In genomic region chr2:85329181-85329651, GRCh38 we compare ENCODE assay signal across 17 cellular contexts. TPM values are rescaled to one million over a fixed set of nuclear protein-coding genes. Genes with fewer than 3 reads are reported as not detected.
DNase-seq lines count a peak whose midpoint lies in the region; ATAC-seq, FAIRE-seq and TF ChIP-seq lines count a peak whose summit lies in the region.
"Had no signal": no experiment of that assay in that cellular context is flagged by ENCODE, and none has a peak within 500 bp of the region (broad histone marks: within the 10 kb centered on the region; RNA-seq: fewer than 3 reads in every experiment).

No MANE protein-coding gene starts in this region.

- H3K9me3 ChIP-seq in OCI-LY3 (ENCODE audit: insufficient read depth, low read length): no peaks in the 10 kb centered on the region
- no peaks in the 10 kb centered on the region for H3K9me3 ChIP-seq in K562 (replicated peaks; ENCODE audit: control insufficient read depth, insufficient read depth, low read depth, low read length)
- H3K9me3 ChIP-seq: SJSA1, upper lobe of right lung had no signal

- H3K9me1 ChIP-seq in K562 (ENCODE audit: control insufficient read depth, insufficient read depth, low read length): no peaks in the 10 kb centered on the region

- TF ChIP-seq CTCF in OCI-LY3 (IDR thresholded peaks at IDR 0.05; ENCODE audit: low read depth, low read length) (no peak), K562 (IDR thresholded peaks at IDR 0.05 in 2 of 3, conservative IDR thresholded peaks at IDR 0.05 in 1 of 3; ENCODE audit: insufficient read depth in 2 of 3, low read depth in 1 of 3, low read length in 3 of 3) (no peak), progenitor cell of endocrine pancreas (IDR thresholded peaks at IDR 0.05; ENCODE audit: unreplicated experiment) (no peak), osteocyte (IDR thresholded peaks at IDR 0.05) (no peak)

- TF ChIP-seq EP300 in K562 (IDR thresholded peaks at IDR 0.05; ENCODE audit: low read length): peak; percentile 67

- H3K4me2 ChIP-seq in OCI-LY3 (ENCODE audit: low read length) (peak overlapping the region; percentile 95), K562 (ENCODE audit: insufficient read depth, low read length) (no peak overlapping the region)

- H3K27ac Mint-ChIP-seq in activated CD4-positive, alpha-beta T cell treated with anti-CD3 and anti-CD28 coated beads, Interleukin-2, amount 10 ng/mL, durations not matched to agents 7 days and 5 days: no peak overlapping the region
- H3K27ac Mint-ChIP-seq in progenitor cell of endocrine pancreas: peak overlapping the region; percentile 6
- H3K27ac Mint-ChIP-seq in osteocyte (ENCODE audit: unreplicated experiment): no peak overlapping the region

- no peak for DNase-seq in activated CD4-positive, alpha-beta T cell treated with anti-CD3 and anti-CD28 coated beads, Interleukin-2, amount 10 ng/mL, durations not matched to agents 7 days and 5 days
- no peak for DNase-seq in activated CD4-positive, alpha-beta T cell treated with anti-CD3 and anti-CD28 coated beads for 48 hours
- DNase-seq in K562 (ENCODE audit: extremely low read depth in 1 of 4, low spot score in 3 of 4) (peak in 2 of 4 experiments; percentile 28 to 83), progenitor cell of endocrine pancreas (ENCODE audit: low spot score, unreplicated experiment) (no peak), DMS53 (lab: John Stamatoyannopoulos, UW) (no peak), NCI-H1417 treated with DMSO at 0.1 percent for 48 hours (lab: John Stamatoyannopoulos, UW) (no peak), osteocyte (ENCODE audit: extremely low spot score, unreplicated experiment) (no peak)
- DNase-seq: EL, foreskin keratinocyte, H9, NCI-H1694 treated with DMSO at 0.1 percent for 48 hours, NCI-H748 treated with DMSO at 0.1 percent for 48 hours, upper lobe of right lung had no signal

- ATAC-seq in K562: peak; percentile 62
- ATAC-seq: foreskin keratinocyte, upper lobe of right lung had no signal

- H3K9me3 Mint-ChIP-seq in activated CD4-positive, alpha-beta T cell treated with anti-CD3 and anti-CD28 coated beads, Interleukin-2, amount 10 ng/mL, durations not matched to agents 7 days and 5 days: no peaks in the 10 kb centered on the region
- peaks cover 3% of the 10 kb centered on the region for H3K9me3 Mint-ChIP-seq in progenitor cell of endocrine pancreas (ENCODE audit: low read depth)
- no peaks in the 10 kb centered on the region for H3K9me3 Mint-ChIP-seq in osteocyte (ENCODE audit: unreplicated experiment)

- H4K20me1 ChIP-seq in OCI-LY3 (ENCODE audit: insufficient read depth, low read length): peaks cover 21% of the 10 kb centered on the region
- peaks cover 15% of the 10 kb centered on the region for H4K20me1 ChIP-seq in K562 (replicated peaks; ENCODE audit: control insufficient read depth, insufficient read depth, low read length)

- no TSS peak for BruUV-seq in K562 (replicated peaks; lab: Mats Ljungman, UMichigan)

- H3K36me3 ChIP-seq in OCI-LY3 (replicated peaks; ENCODE audit: low read depth, low read length) (peaks cover 23% of the 10 kb centered on the region), K562 (ENCODE audit: control insufficient read depth, insufficient read depth, low read length) (peaks cover 24% of the 10 kb centered on the region)

- in situ Hi-C loops in K562 (cut with MboI): no loop called here

- H3K9ac ChIP-seq in OCI-LY3 (ENCODE audit: low read length) (no peak overlapping the region), K562 (ENCODE audit: insufficient read depth in 1 of 2, low read depth in 2 of 2, low read length in 2 of 2) (no peak overlapping the region)

- H2AFZ ChIP-seq in OCI-LY3 (ENCODE audit: low read depth, low read length): no peak overlapping the region
- no peak overlapping the region for H2AFZ ChIP-seq in K562 (ENCODE audit: low read depth, low read length)

- CTCF ChIA-PET in activated CD4-positive, alpha-beta T cell treated with anti-CD3 and anti-CD28 coated beads, Interleukin-2, amount 10 ng/mL, durations not matched to agents 7 days and 5 days (lab: Charles Lee): interaction anchor here (2.4 kb wide), 1 partner anchor 10 kb away, joined by 10 read pairs; no protein-coding TSS in a partner anchor
- CTCF ChIA-PET in K562 (lab: Yijun Ruan, JAX; ENCODE audit: low intra/inter-chr PET ratio): no interaction called here

- FAIRE-seq in K562 (lab: Jason Lieb, UNC): peak; percentile 86
- FAIRE-seq: astrocyte, keratinocyte had no signal

- TF ChIP-seq POLR2A in K562 (conservative IDR thresholded peaks at IDR 0.05): no peak

- peak overlapping the region; percentile 7 for H3K4me3 Mint-ChIP-seq in activated CD4-positive, alpha-beta T cell treated with anti-CD3 and anti-CD28 coated beads, Interleukin-2, amount 10 ng/mL, durations not matched to agents 7 days and 5 days
- peak overlapping the region; percentile 4 for H3K4me3 Mint-ChIP-seq in progenitor cell of endocrine pancreas (ENCODE audit: low read depth)
- H3K4me3 Mint-ChIP-seq in osteocyte (ENCODE audit: unreplicated experiment): no peak overlapping the region

- no peaks in the 10 kb centered on the region for H3K27me3 Mint-ChIP-seq in activated CD4-positive, alpha-beta T cell treated with anti-CD3 and anti-CD28 coated beads, Interleukin-2, amount 10 ng/mL, durations not matched to agents 7 days and 5 days
- H3K27me3 Mint-ChIP-seq in progenitor cell of endocrine pancreas (no peaks in the 10 kb centered on the region), osteocyte (ENCODE audit: unreplicated experiment) (no peaks in the 10 kb centered on the region)

- H3K4me1 Mint-ChIP-seq in activated CD4-positive, alpha-beta T cell treated with anti-CD3 and anti-CD28 coated beads, Interleukin-2, amount 10 ng/mL, durations not matched to agents 7 days and 5 days: peaks cover 28% of the 10 kb centered on the region
- H3K4me1 Mint-ChIP-seq in progenitor cell of endocrine pancreas (ENCODE audit: low read depth) (peaks cover 34% of the 10 kb centered on the region), osteocyte (ENCODE audit: unreplicated experiment) (peaks cover 38% of the 10 kb centered on the region)

- peaks cover 35% of the 10 kb centered on the region for H3K79me2 ChIP-seq in OCI-LY3 (ENCODE audit: low read length)
- H3K79me2 ChIP-seq in K562 (ENCODE audit: control insufficient read depth, insufficient read depth, low read length): peaks cover 37% of the 10 kb centered on the region

- POLR2A ChIA-PET in activated CD4-positive, alpha-beta T cell treated with anti-CD3 and anti-CD28 coated beads, Interleukin-2, amount 10 ng/mL, durations not matched to agents 7 days and 5 days (lab: Charles Lee): no interaction called here
- POLR2A ChIA-PET in K562 (lab: Yijun Ruan, JAX): interaction anchor here (0.8 to 2.6 kb wide), 4 partner anchors 10 to 25 kb away, joined by 4 to 13 read pairs (median 10); partner anchors contain the start of genes ELMOD3 and RETSAT

- peaks cover 36% of the 10 kb centered on the region for H3K36me3 Mint-ChIP-seq in activated CD4-positive, alpha-beta T cell treated with anti-CD3 and anti-CD28 coated beads, Interleukin-2, amount 10 ng/mL, durations not matched to agents 7 days and 5 days (ENCODE audit: low read depth)
- peaks cover 1% of the 10 kb centered on the region for H3K36me3 Mint-ChIP-seq in progenitor cell of endocrine pancreas (ENCODE audit: insufficient read depth)
- H3K36me3 Mint-ChIP-seq in osteocyte (ENCODE audit: unreplicated experiment): peaks cover 10% of the 10 kb centered on the region

- no peak overlapping the region for H3K4me3 ChIP-seq in OCI-LY3 (ENCODE audit: low read length)
- H3K4me3 ChIP-seq in K562: no peak overlapping the region

- H3K4me1 ChIP-seq in OCI-LY3 (ENCODE audit: low read length) (peaks cover 36% of the 10 kb centered on the region), K562 (replicated peaks in 1 of 2; ENCODE audit: control insufficient read depth in 2 of 2, insufficient read depth in 2 of 2, low read length in 2 of 2) (peaks cover 21 to 27% of the 10 kb centered on the region in 2 experiments; a peak in 4 of 5 replicates)

- no peak for TF ChIP-seq RAD21 in K562 (CRISPR knock-in tag; conservative IDR thresholded peaks at IDR 0.05 in 1 of 2, IDR thresholded peaks at IDR 0.05 in 1 of 2)

- intact Hi-C loops in K562 (cut with micrococcal nuclease): loop anchor here (1.0 to 5.0 kb wide), 4 partner anchors 25 to 288 kb away; partner anchors contain the start of genes ELMOD3, RETSAT, SH2D6 and USP39

- H3K27me3 ChIP-seq in OCI-LY3 (ENCODE audit: low read depth, low read length): no peaks in the 10 kb centered on the region
- no peaks in the 10 kb centered on the region for H3K27me3 ChIP-seq in K562 (ENCODE audit: control insufficient read depth in 2 of 2, insufficient read depth in 2 of 2, low read length in 2 of 2)
- H3K27me3 ChIP-seq: foreskin keratinocyte, SJSA1, upper lobe of right lung had no signal

- no peak overlapping the region for H3K27ac ChIP-seq in OCI-LY3 (ENCODE audit: low read length)
- H3K27ac ChIP-seq in K562 (ENCODE audit: extremely low read depth, low read depth, low read length): peak overlapping the region; percentile 97; the same call in 1 of the 3 replicates

RNA-seq across cellular contexts. Expression of gene TGOLN2, which starts 1.4 kb away (rescaled TPM):
- 100 to 1,000 TPM; 127 to 130 TPM for total RNA-seq in activated CD4-positive, alpha-beta T cell treated with anti-CD3 and anti-CD28 coated beads, Interleukin-2, amount 10 ng/mL, durations not matched to agents 7 days and 5 days
- total RNA-seq in K562 (2011; cell fraction: chromatin; rRNA removed; ENCODE audit: low replicate concordance): 117 and 121 TPM in 2 replicates
- 73.6 and 84.5 TPM in 2 replicates for total RNA-seq in K562 (2011; cell fraction: nucleolus; rRNA removed)
- 118 and 151 TPM in 2 replicates for total RNA-seq in K562 (2011; cell fraction: nucleoplasm; rRNA removed)
- total RNA-seq in K562 (2014; rRNA removed) (35.9 and 40.7 TPM in 2 replicates), K562 (2014; rRNA removed; fragmentation: Illumina TruSeq; extraction: Trizol) (28.3 and 32.1 TPM in 2 replicates), K562 (2015; rRNA removed; fragmentation: Illumina TruSeq; extraction: Trizol) (30.7 and 31.9 TPM in 2 replicates), K562 (2021) (47.4 and 48.0 TPM in 2 replicates), progenitor cell of endocrine pancreas (64.2 and 65.5 TPM in 2 replicates), osteocyte (91.2 and 94.8 TPM in 2 replicates)
- polyA plus RNA-seq in K562 (2011; rRNA removed) (38.9 and 61.7 TPM in 2 replicates), K562 (2014; fragmentation: Illumina TruSeq; extraction: Trizol) (60.5 and 66.5 TPM in 2 replicates), K562 (2014; fragmentation: Nextera tagmentation; extraction: Ambion mirVana) (10 to 100 TPM; 13.0 to 18.0 TPM), K562 (2014; rRNA removed) (52.1 and 53.1 TPM in 2 replicates)
- 33.8 and 36.9 TPM in 2 replicates for polyA plus RNA-seq in K562 (2011; cell fraction: cytosol; rRNA removed)
- 42.9 and 60.6 TPM in 2 replicates for polyA plus RNA-seq in K562 (2011; cell fraction: nucleus; rRNA removed)
- polyA plus RNA-seq in K562 (2012): 35.4 and 54.6 TPM in 2 replicates
- 27.2 and 44.1 TPM in 2 replicates for polyA minus RNA-seq in K562 (2011; rRNA and poly(A)+ RNA removed)
- 19.2 and 19.4 TPM in 2 replicates for polyA minus RNA-seq in K562 (2011; cell fraction: cytosol; rRNA and poly(A)+ RNA removed)
- polyA minus RNA-seq in K562 (2011; cell fraction: nucleus; rRNA and poly(A)+ RNA removed): 25.9 and 26.5 TPM in 2 replicates

RNA-seq across cellular contexts. Expression of gene RETSAT, which starts 25.1 kb away (rescaled TPM):
- total RNA-seq in activated CD4-positive, alpha-beta T cell treated with anti-CD3 and anti-CD28 coated beads, Interleukin-2, amount 10 ng/mL, durations not matched to agents 7 days and 5 days: 10 to 100 TPM; 24.7 to 24.9 TPM
- 45.6 and 82.8 TPM in 2 replicates for total RNA-seq in K562 (2011; cell fraction: chromatin; rRNA removed; ENCODE audit: low replicate concordance)
- 68.5 and 68.6 TPM in 2 replicates for total RNA-seq in K562 (2011; cell fraction: nucleolus; rRNA removed)
- total RNA-seq in K562 (2011; cell fraction: nucleoplasm; rRNA removed): 61.2 and 66.1 TPM in 2 replicates
- total RNA-seq in K562 (2014; rRNA removed) (12.3 and 15.6 TPM in 2 replicates), K562 (2014; rRNA removed; fragmentation: Illumina TruSeq; extraction: Trizol) (13.2 and 14.4 TPM in 2 replicates), K562 (2015; rRNA removed; fragmentation: Illumina TruSeq; extraction: Trizol) (17.9 and 20.0 TPM in 2 replicates), K562 (2021) (19.5 and 20.1 TPM in 2 replicates), progenitor cell of endocrine pancreas (22.8 and 23.1 TPM in 2 replicates), osteocyte (34.1 and 38.8 TPM in 2 replicates)
- polyA plus RNA-seq in K562 (2011; rRNA removed) (16.8 and 18.3 TPM in 2 replicates), K562 (2014; fragmentation: Illumina TruSeq; extraction: Trizol) (18.7 and 21.6 TPM in 2 replicates), K562 (2014; fragmentation: Nextera tagmentation; extraction: Ambion mirVana) (1 to 10 TPM; 1.9 to 5.6 TPM), K562 (2014; rRNA removed) (13.8 and 16.5 TPM in 2 replicates)
- 16.5 and 17.9 TPM in 2 replicates for polyA plus RNA-seq in K562 (2011; cell fraction: cytosol; rRNA removed)
- polyA plus RNA-seq in K562 (2011; cell fraction: nucleus; rRNA removed): 58.2 and 61.1 TPM in 2 replicates
- polyA plus RNA-seq in K562 (2012): 18.6 and 29.4 TPM in 2 replicates
- polyA minus RNA-seq in K562 (2011; rRNA and poly(A)+ RNA removed): 17.0 and 18.0 TPM in 2 replicates
- 13.9 and 14.6 TPM in 2 replicates for polyA minus RNA-seq in K562 (2011; cell fraction: cytosol; rRNA and poly(A)+ RNA removed)
- polyA minus RNA-seq in K562 (2011; cell fraction: nucleus; rRNA and poly(A)+ RNA removed): 17.0 and 26.4 TPM in 2 replicates

RNA-seq across cellular contexts. Expression of gene ELMOD3, which starts 25.4 kb away (rescaled TPM):
- 10 to 100 TPM; 19.4 to 22.1 TPM for total RNA-seq in activated CD4-positive, alpha-beta T cell treated with anti-CD3 and anti-CD28 coated beads, Interleukin-2, amount 10 ng/mL, durations not matched to agents 7 days and 5 days
- 51.6 and 62.7 TPM in 2 replicates for total RNA-seq in K562 (2011; cell fraction: chromatin; rRNA removed; ENCODE audit: low replicate concordance)
- 34.3 and 36.0 TPM in 2 replicates for total RNA-seq in K562 (2011; cell fraction: nucleolus; rRNA removed)
- total RNA-seq in K562 (2011; cell fraction: nucleoplasm; rRNA removed): 37.3 and 43.5 TPM in 2 replicates
- 6.2 and 9.8 TPM in 2 replicates for total RNA-seq in K562 (2014; rRNA removed)
- 10.5 and 11.6 TPM in 2 replicates for total RNA-seq in K562 (2014; rRNA removed; fragmentation: Illumina TruSeq; extraction: Trizol)
- total RNA-seq in K562 (2015; rRNA removed; fragmentation: Illumina TruSeq; extraction: Trizol): 12.4 and 14.5 TPM in 2 replicates
- 7.8 and 9.2 TPM in 2 replicates for total RNA-seq in K562 (2021)
- polyA plus RNA-seq in K562 (2011; rRNA removed): 14.5 and 18.7 TPM in 2 replicates
- 11.4 and 12.2 TPM in 2 replicates for polyA plus RNA-seq in K562 (2011; cell fraction: cytosol; rRNA removed)
- polyA plus RNA-seq in K562 (2011; cell fraction: nucleus; rRNA removed): 29.7 and 49.5 TPM in 2 replicates
- 8.8 and 16.0 TPM in 2 replicates for polyA plus RNA-seq in K562 (2012)
- polyA plus RNA-seq in K562 (2014; fragmentation: Illumina TruSeq; extraction: Trizol): 11.1 and 14.3 TPM in 2 replicates
- polyA plus RNA-seq in K562 (2014; fragmentation: Nextera tagmentation; extraction: Ambion mirVana): 1 to 10 TPM; 2.7 to 6.4 TPM
- 14.5 and 14.6 TPM in 2 replicates for polyA plus RNA-seq in K562 (2014; rRNA removed)
- 11.0 and 17.1 TPM in 2 replicates for polyA minus RNA-seq in K562 (2011; rRNA and poly(A)+ RNA removed)
- 2.5 and 4.8 TPM in 2 replicates for polyA minus RNA-seq in K562 (2011; cell fraction: cytosol; rRNA and poly(A)+ RNA removed)
- 11.9 and 12.7 TPM in 2 replicates for polyA minus RNA-seq in K562 (2011; cell fraction: nucleus; rRNA and poly(A)+ RNA removed)
- 23.3 and 25.6 TPM in 2 replicates for total RNA-seq in progenitor cell of endocrine pancreas
- total RNA-seq in osteocyte: 19.6 and 21.1 TPM in 2 replicates
